Comparison of ENCODE assay signal across 18 cellular contexts in the genomic region with DNA sequence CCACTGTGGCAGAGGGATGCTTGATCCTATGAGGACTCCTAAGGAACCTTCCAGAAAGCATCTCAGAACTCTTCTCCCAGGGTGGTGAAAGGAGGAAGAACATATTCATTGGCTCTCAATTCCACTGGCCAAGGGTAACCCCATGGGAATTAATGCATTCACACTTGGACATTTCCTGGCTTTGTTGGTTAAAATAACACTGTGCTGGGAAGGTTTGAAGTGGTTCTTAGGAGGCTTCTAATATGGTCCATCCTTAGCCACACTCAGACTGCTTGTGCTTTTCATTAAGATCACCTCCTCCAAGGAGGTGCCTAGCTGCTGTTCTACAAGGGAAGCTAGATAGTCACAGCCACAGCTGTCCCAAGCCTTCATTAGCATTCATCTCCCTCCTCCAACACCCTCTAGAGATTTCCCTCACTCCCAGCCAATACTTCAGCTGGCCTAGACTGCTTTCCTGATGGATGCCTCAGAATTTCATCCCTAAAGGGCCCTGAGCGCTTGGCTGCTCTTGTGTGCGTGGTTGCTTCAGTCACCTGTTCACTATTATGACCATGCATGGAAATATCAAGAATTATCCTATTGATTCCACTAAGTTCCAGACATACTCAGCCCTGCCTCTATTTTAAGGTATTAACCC.
"Had no signal": no experiment of that assay in that cellular context is flagged by ENCODE, and none has a peak within 500 bp of the region (broad histone marks: within the 10 kb centered on the region; RNA-seq: fewer than 3 reads in every experiment).

No MANE protein-coding gene starts in this region.

- DNase-seq: activated CD4-positive, alpha-beta T cell treated with anti-CD3 and anti-CD28 coated beads for 1 hour; activated CD4-positive, alpha-beta T cell treated with anti-CD3 and anti-CD28 coated beads, Interleukin-2, amount 50 U/mL, for 4 hours; activated naive CD4-positive, alpha-beta T cell treated with Interleukin-2 at 50 U/mL for 16 hours; anterior cingulate cortex; dorsolateral prefrontal cortex; endodermal cell; erythroblast; foreskin melanocyte; head of caudate nucleus; mammary epithelial cell; natural killer cell; posterior cingulate gyrus; stimulated activated naive CD8-positive, alpha-beta T cell treated with anti-CD3 and anti-CD28 coated beads, Interleukin-15, Interleukin-2, amounts not matched to agents 100 U/mL and 50 U/mL, for 24 hours; T-helper 1 cell; upper lobe of right lung had no signal

- ATAC-seq: activated T-helper 17 cell treated with anti-CD3 and anti-CD28 coated beads, Interleukin-2, amount 50 U/mL, for 72 hours; natural killer cell; stimulated activated naive CD8-positive, alpha-beta T cell treated with anti-CD3 and anti-CD28 coated beads, Interleukin-15, Interleukin-2, amounts not matched to agents 100 U/mL and 50 U/mL, for 24 hours; upper lobe of right lung had no signal

- H3K27me3 ChIP-seq: neutrophil, upper lobe of right lung had no signal

- H3K27ac ChIP-seq: dorsolateral prefrontal cortex, neutrophil, upper lobe of right lung had no signal

- H3K4me3 ChIP-seq: dorsolateral prefrontal cortex, smooth muscle cell, upper lobe of right lung had no signal

- H3K9me3 ChIP-seq: neutrophil, upper lobe of right lung had no signal

- H3K36me3 ChIP-seq: neutrophil, upper lobe of right lung had no signal
